26 cellular contexts compared by ENCODE assay signal in genomic region chr12:94509317-94509716, GRCh38.
"Had no signal": no experiment of that assay in that cellular context is flagged by ENCODE, and none has a peak within 500 bp of the region (broad histone marks: within the 10 kb centered on the region; RNA-seq: fewer than 3 reads in every experiment).

No MANE protein-coding gene starts in this region.

- H3K4me3 ChIP-seq: pancreas, prostate gland, right lobe of liver, sigmoid colon, stomach, thoracic aorta, thyroid gland, tibial nerve, upper lobe of left lung, vagina had no signal

- H3K27ac Mint-ChIP-seq: natural killer cell treated with Interleukin-12 subunit alpha and Interleukin-12 subunit beta and Interleukin-15 and Interleukin-18, amount 100 ng/mL, for 72 hours; nephron progenitor cell; stimulated activated effector memory CD8-positive, alpha-beta T cell treated with anti-CD3 and anti-CD28 coated beads, Interleukin-12 subunit alpha, Interleukin-12 subunit beta, amount 100 ng/mL, for 72 hours; stimulated activated naive B cell treated with anti-CD40 and anti-IgM and Interleukin-4, amounts not matched to agents 10 μg/mL and 1 μg/mL and 100 μg/mL, for 72 hours; stimulated activated naive CD8-positive, alpha-beta T cell treated with anti-CD3 and anti-CD28 coated beads, Interleukin-15, Interleukin-2, amounts not matched to agents 100 ng/mL and 50 ng/mL, for 24 hours had no signal

- H3K4me1 Mint-ChIP-seq: nephron progenitor cell; neural crest cell; stimulated activated effector memory CD8-positive, alpha-beta T cell treated with anti-CD3 and anti-CD28 coated beads, Interleukin-12 subunit alpha, Interleukin-12 subunit beta, amount 100 ng/mL, for 72 hours; stimulated activated naive B cell treated with anti-CD40 and anti-IgM and Interleukin-4, amounts not matched to agents 10 μg/mL and 1 μg/mL and 100 μg/mL, for 72 hours had no signal

- H3K36me3 ChIP-seq: neutrophil, pancreas, prostate gland, right lobe of liver, sigmoid colon, stomach, thoracic aorta, thyroid gland, tibial nerve, upper lobe of left lung, vagina had no signal

- H3K4me3 Mint-ChIP-seq: naive thymus-derived CD8-positive, alpha-beta T cell; natural killer cell treated with Interleukin-12 subunit alpha and Interleukin-12 subunit beta and Interleukin-15 and Interleukin-18, amount 100 ng/mL, for 72 hours; nephron progenitor cell; neural crest cell; stimulated activated effector memory CD8-positive, alpha-beta T cell treated with anti-CD3 and anti-CD28 coated beads, Interleukin-12 subunit alpha, Interleukin-12 subunit beta, amount 100 ng/mL, for 72 hours; stimulated activated naive B cell treated with anti-CD40 and anti-IgM and Interleukin-4, amounts not matched to agents 10 μg/mL and 1 μg/mL and 100 μg/mL, for 72 hours; stimulated activated naive CD8-positive, alpha-beta T cell treated with anti-CD3 and anti-CD28 coated beads, Interleukin-15, Interleukin-2, amounts not matched to agents 100 ng/mL and 50 ng/mL, for 24 hours had no signal

- H3K27me3 Mint-ChIP-seq: stimulated activated naive B cell treated with anti-CD40 and anti-IgM and Interleukin-4, amounts not matched to agents 10 μg/mL and 1 μg/mL and 100 μg/mL, for 72 hours; stimulated activated naive CD8-positive, alpha-beta T cell treated with anti-CD3 and anti-CD28 coated beads, Interleukin-15, Interleukin-2, amounts not matched to agents 100 ng/mL and 50 ng/mL, for 24 hours had no signal

- H3K4me1 ChIP-seq: pancreas, prostate gland, right lobe of liver, thyroid gland, tibial nerve, upper lobe of left lung, vagina had no signal

- H3K27ac ChIP-seq: neutrophil, pancreas, prostate gland, right lobe of liver, sigmoid colon, stomach, thoracic aorta, thyroid gland, tibial nerve, upper lobe of left lung, vagina had no signal

- ATAC-seq: naive thymus-derived CD8-positive, alpha-beta T cell; natural killer cell treated with Interleukin-12 subunit alpha and Interleukin-12 subunit beta and Interleukin-15 and Interleukin-18, amount 100 ng/mL, for 72 hours; pancreas; stimulated activated effector memory CD8-positive, alpha-beta T cell treated with anti-CD3 and anti-CD28 coated beads, Interleukin-12 subunit alpha, Interleukin-12 subunit beta, amount 100 ng/mL, for 72 hours; stimulated activated naive B cell treated with anti-CD40 and anti-IgM and Interleukin-4, amounts not matched to agents 10 μg/mL and 1 μg/mL and 100 μg/mL, for 72 hours had no signal

- H3K36me3 Mint-ChIP-seq: naive thymus-derived CD8-positive, alpha-beta T cell; natural killer cell treated with Interleukin-12 subunit alpha and Interleukin-12 subunit beta and Interleukin-15 and Interleukin-18, amount 100 ng/mL, for 72 hours; stimulated activated effector memory CD8-positive, alpha-beta T cell treated with anti-CD3 and anti-CD28 coated beads, Interleukin-12 subunit alpha, Interleukin-12 subunit beta, amount 100 ng/mL, for 72 hours; stimulated activated naive B cell treated with anti-CD40 and anti-IgM and Interleukin-4, amounts not matched to agents 10 μg/mL and 1 μg/mL and 100 μg/mL, for 72 hours had no signal

- H3K9me3 Mint-ChIP-seq: naive thymus-derived CD8-positive, alpha-beta T cell; natural killer cell treated with Interleukin-12 subunit alpha and Interleukin-12 subunit beta and Interleukin-15 and Interleukin-18, amount 100 ng/mL, for 72 hours; nephron progenitor cell; stimulated activated effector memory CD8-positive, alpha-beta T cell treated with anti-CD3 and anti-CD28 coated beads, Interleukin-12 subunit alpha, Interleukin-12 subunit beta, amount 100 ng/mL, for 72 hours; stimulated activated naive B cell treated with anti-CD40 and anti-IgM and Interleukin-4, amounts not matched to agents 10 μg/mL and 1 μg/mL and 100 μg/mL, for 72 hours; stimulated activated naive CD8-positive, alpha-beta T cell treated with anti-CD3 and anti-CD28 coated beads, Interleukin-15, Interleukin-2, amounts not matched to agents 100 ng/mL and 50 ng/mL, for 24 hours had no signal

- H3K27me3 ChIP-seq: neutrophil, pancreas, right lobe of liver, sigmoid colon, stomach, thyroid gland, tibial nerve, upper lobe of left lung, vagina had no signal

- DNase-seq: naive thymus-derived CD8-positive, alpha-beta T cell; nephron progenitor cell; nucleus accumbens; pancreas; right lobe of liver; sigmoid colon; small intestine; stimulated activated CD4-positive, alpha-beta T cell treated with anti-CD3 and anti-CD28 coated beads, Interleukin-15, amount 100 ng/mL, for 24 hours; stimulated activated CD4-positive, alpha-beta T cell treated with anti-CD3 and anti-CD28 coated beads, Interleukin-2, amount 100 ng/mL, for 24 hours; stimulated activated CD4-positive, alpha-beta T cell treated with anti-CD3 and anti-CD28 coated beads, Interleukin-2, amount 100 ng/mL, for 48 hours; stimulated activated CD4-positive, alpha-beta T cell treated with anti-CD3 and anti-CD28 coated beads, Interleukin-4, amount 100 ng/mL, for 24 hours; stimulated activated naive B cell treated with anti-CD40 and anti-IgM and Interleukin-4, amounts not matched to agents 10 μg/mL and 1 μg/mL and 100 μg/mL, for 72 hours; stimulated activated naive CD4-positive, alpha-beta T cell treated with Interleukin-2 at 50 U/mL for 16 hours; stomach; thyroid gland; trophoblast cell; upper lobe of left lung had no signal
